ENCODE assay signal across 1 cellular context in genomic region chr7:97786398-97786797, GRCh38. TPM values are rescaled to one million over a fixed set of nuclear protein-coding genes. Genes with fewer than 3 reads are reported as not detected.
"Had no signal": no experiment of that assay in that cellular context is flagged by ENCODE, and none has a peak within 500 bp of the region (broad histone marks: within the 10 kb centered on the region; RNA-seq: fewer than 3 reads in every experiment).

No MANE protein-coding gene starts in this region.

RNA-seq across cellular contexts. Expression of gene TAC1, which starts 54.5 kb away (rescaled TPM):
- total RNA-seq: upper lobe of right lung had no signal
